In the genomic region with DNA sequence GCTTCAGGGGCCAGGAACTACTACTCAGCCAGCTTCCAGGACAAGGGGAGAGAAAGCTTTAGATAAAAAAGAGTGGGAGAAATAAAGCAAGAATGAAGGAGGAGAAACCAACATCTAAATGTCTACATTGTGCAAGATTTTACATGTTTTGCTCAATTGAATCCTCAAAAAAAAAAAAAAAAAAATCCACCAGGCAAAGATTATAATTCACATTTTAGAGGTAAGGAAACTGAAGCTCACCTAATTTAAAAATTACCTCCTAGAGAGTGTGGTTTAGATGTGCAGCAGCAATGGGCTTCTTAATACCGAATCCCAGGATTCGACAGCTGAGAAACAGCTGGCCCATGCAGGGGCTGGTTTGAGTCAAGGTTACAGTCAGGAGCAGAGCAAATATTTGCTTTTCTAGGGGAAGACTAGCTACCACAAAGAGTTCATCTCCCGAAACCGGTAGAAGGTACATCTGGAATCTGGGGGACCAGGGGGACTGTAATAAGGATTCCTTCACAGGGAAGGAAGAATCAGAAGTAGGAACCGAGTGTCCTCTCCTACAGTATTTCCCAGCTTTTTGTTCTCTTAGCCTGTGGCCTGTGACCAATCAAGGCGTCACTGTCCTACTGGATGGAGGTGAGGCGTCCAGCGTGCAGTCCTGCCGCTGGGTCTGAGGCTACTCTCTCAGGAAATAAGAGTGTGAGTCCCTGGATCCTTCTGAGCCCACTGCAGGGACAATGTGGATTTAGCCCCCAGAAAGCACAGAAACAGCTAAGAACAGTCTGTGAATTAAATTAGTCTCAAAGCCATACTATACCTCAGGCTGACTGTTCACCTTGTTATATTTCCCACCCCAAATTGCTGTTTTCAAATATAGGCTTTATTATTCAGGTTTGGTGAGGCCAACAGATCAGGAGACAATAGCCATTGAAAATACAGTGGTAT, we compare ENCODE assay signal across 1 cellular context.
TF ChIP-seq lines count a peak whose summit lies in the region.

No MANE protein-coding gene starts in this region.

TF ChIP-seq in HepG2, 621 proteins besides CTCF, POLR2A, EP300 and RAD21 (continued from another document):
- TF ChIP-seq ZBED4 (CRISPR knock-in tag; IDR thresholded peaks at IDR 0.05; ENCODE audit: borderline replicate concordance) (0 out of 2 replicates have a peak, but pooled peaks have one; percentile 52), GATA4 (IDR thresholded peaks at IDR 0.05; ENCODE audit: borderline replicate concordance, low read depth) (peak; percentile 46; the same call in 1 of the 2 replicates), ZSCAN31 (CRISPR knock-in tag; IDR thresholded peaks at IDR 0.05; ENCODE audit: low read depth) (0 out of 2 replicates have a peak, but pooled peaks have one; percentile 30), RAD51 (IDR thresholded peaks at IDR 0.05; ENCODE audit: borderline replicate concordance) (no peak), ZNF878 (CRISPR knock-in tag; IDR thresholded peaks at IDR 0.05) (peak; percentile 55; the same call in 1 of the 2 replicates), TBX2 (CRISPR knock-in tag; IDR thresholded peaks at IDR 0.05; ENCODE audit: borderline replicate concordance) (peak; percentile 26; the same call in 1 of the 2 replicates), PITX1 (CRISPR knock-in tag; IDR thresholded peaks at IDR 0.05) (peak; percentile 80; the same call in 1 of the 2 replicates), ZBTB38 (CRISPR knock-in tag; IDR thresholded peaks at IDR 0.05) (peak; percentile 76; the same call in 1 of the 2 replicates), POGZ (CRISPR knock-in tag; IDR thresholded peaks at IDR 0.05) (peak; percentile 81), NKX3-1 (CRISPR knock-in tag; IDR thresholded peaks at IDR 0.05) (peak; percentile 74; the same call in 1 of the 2 replicates), SKI (IDR thresholded peaks at IDR 0.05; ENCODE audit: partially characterized antibody) (peak; percentile 68), ZBTB20 (CRISPR knock-in tag; IDR thresholded peaks at IDR 0.05; ENCODE audit: borderline replicate concordance, low read depth) (peak; percentile 75; the same call in 1 of the 2 replicates)
- TF ChIP-seq, protein P1, sequence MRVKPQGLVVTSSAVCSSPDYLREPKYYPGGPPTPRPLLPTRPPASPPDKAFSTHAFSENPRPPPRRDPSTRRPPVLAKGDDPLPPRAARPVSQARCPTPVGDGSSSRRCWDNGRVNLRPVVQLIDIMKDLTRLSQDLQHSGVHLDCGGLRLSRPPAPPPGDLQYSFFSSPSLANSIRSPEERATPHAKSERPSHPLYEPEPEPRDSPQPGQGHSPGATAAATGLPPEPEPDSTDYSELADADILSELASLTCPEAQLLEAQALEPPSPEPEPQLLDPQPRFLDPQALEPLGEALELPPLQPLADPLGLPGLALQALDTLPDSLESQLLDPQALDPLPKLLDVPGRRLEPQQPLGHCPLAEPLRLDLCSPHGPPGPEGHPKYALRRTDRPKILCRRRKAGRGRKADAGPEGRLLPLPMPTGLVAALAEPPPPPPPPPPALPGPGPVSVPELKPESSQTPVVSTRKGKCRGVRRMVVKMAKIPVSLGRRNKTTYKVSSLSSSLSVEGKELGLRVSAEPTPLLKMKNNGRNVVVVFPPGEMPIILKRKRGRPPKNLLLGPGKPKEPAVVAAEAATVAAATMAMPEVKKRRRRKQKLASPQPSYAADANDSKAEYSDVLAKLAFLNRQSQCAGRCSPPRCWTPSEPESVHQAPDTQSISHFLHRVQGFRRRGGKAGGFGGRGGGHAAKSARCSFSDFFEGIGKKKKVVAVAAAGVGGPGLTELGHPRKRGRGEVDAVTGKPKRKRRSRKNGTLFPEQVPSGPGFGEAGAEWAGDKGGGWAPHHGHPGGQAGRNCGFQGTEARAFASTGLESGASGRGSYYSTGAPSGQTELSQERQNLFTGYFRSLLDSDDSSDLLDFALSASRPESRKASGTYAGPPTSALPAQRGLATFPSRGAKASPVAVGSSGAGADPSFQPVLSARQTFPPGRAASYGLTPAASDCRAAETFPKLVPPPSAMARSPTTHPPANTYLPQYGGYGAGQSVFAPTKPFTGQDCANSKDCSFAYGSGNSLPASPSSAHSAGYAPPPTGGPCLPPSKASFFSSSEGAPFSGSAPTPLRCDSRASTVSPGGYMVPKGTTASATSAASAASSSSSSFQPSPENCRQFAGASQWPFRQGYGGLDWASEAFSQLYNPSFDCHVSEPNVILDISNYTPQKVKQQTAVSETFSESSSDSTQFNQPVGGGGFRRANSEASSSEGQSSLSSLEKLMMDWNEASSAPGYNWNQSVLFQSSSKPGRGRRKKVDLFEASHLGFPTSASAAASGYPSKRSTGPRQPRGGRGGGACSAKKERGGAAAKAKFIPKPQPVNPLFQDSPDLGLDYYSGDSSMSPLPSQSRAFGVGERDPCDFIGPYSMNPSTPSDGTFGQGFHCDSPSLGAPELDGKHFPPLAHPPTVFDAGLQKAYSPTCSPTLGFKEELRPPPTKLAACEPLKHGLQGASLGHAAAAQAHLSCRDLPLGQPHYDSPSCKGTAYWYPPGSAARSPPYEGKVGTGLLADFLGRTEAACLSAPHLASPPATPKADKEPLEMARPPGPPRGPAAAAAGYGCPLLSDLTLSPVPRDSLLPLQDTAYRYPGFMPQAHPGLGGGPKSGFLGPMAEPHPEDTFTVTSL (CRISPR knock-in tag; IDR thresholded peaks at IDR 0.05; ENCODE audit: borderline replicate concordance) = peak; percentile 80; the same call in 1 of the 2 replicates
- TF ChIP-seq, protein P2, sequence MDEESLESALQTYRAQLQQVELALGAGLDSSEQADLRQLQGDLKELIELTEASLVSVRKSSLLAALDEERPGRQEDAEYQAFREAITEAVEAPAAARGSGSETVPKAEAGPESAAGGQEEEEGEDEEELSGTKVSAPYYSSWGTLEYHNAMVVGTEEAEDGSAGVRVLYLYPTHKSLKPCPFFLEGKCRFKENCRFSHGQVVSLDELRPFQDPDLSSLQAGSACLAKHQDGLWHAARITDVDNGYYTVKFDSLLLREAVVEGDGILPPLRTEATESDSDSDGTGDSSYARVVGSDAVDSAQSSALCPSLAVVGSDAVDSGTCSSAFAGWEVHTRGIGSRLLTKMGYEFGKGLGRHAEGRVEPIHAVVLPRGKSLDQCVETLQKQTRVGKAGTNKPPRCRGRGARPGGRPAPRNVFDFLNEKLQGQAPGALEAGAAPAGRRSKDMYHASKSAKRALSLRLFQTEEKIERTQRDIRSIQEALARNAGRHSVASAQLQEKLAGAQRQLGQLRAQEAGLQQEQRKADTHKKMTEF (CRISPR knock-in tag; IDR thresholded peaks at IDR 0.05) = peak; percentile 72
- TF ChIP-seq, protein P3, sequence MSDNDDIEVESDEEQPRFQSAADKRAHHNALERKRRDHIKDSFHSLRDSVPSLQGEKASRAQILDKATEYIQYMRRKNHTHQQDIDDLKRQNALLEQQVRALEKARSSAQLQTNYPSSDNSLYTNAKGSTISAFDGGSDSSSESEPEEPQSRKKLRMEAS (IDR thresholded peaks at IDR 0.05) = peak; percentile 67
- TF ChIP-seq, protein P4, sequence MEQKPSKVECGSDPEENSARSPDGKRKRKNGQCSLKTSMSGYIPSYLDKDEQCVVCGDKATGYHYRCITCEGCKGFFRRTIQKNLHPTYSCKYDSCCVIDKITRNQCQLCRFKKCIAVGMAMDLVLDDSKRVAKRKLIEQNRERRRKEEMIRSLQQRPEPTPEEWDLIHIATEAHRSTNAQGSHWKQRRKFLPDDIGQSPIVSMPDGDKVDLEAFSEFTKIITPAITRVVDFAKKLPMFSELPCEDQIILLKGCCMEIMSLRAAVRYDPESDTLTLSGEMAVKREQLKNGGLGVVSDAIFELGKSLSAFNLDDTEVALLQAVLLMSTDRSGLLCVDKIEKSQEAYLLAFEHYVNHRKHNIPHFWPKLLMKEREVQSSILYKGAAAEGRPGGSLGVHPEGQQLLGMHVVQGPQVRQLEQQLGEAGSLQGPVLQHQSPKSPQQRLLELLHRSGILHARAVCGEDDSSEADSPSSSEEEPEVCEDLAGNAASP (CRISPR knock-in tag; IDR thresholded peaks at IDR 0.05; ENCODE audit: borderline replicate concordance) = peak; percentile 82
